In the genomic region with DNA sequence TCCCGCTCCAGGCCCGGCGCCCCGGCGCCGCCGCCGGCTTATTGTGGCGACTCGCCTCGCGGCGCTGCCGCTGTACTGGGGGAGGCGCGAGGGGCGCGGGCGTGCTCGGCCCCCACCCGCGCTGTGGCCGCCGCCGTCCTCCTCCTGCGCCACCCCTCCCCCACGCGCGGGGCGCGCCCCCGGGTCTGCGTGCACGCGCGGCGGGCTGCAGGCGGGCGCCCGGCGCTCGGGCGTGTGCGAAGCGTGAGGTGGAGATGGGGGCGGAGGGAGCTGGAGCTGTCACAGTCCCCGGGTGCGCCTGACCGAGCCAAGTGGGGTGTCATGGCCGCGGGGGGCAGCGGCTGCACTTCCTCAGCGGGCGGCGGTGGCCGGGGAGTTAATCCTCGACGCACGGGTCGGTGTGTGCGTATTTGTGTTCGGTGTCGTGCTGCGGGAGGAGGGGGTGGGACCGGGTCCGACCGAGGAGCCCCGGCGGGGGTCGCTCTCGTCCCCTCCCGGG, we compare ENCODE assay signal across 8 cellular contexts. TPM values are rescaled to one million over a fixed set of nuclear protein-coding genes. Genes with fewer than 3 reads are reported as not detected.
DNase-seq lines count a peak whose midpoint lies in the region; ATAC-seq and TF ChIP-seq lines count a peak whose summit lies in the region.

No MANE protein-coding gene starts in this region.

- H4K20me1 ChIP-seq in GM23248 (ENCODE audit: insufficient read depth), result peaks cover 12% of the 10 kb centered on the region; the same call in 1 of the 2 replicates

- H3K4me2 ChIP-seq in GM23248 (ENCODE audit: unreplicated experiment), result peak overlapping the region; percentile 90

- TF ChIP-seq CTCF in adrenal gland (IDR thresholded peaks at IDR 0.05) (no peak), prostate gland (IDR thresholded peaks at IDR 0.05) (no peak), upper lobe of right lung (IDR thresholded peaks at IDR 0.05) (no peak)

- no peaks in the 10 kb centered on the region for H3K9me3 ChIP-seq in GM23248 (ENCODE audit: low read depth)
- no peaks in the 10 kb centered on the region for H3K9me3 ChIP-seq in adrenal gland (replicated peaks in 1 of 3)
- H3K9me3 ChIP-seq in prostate gland, result no peaks in the 10 kb centered on the region
- no peaks in the 10 kb centered on the region for H3K9me3 ChIP-seq in upper lobe of right lung

- ATAC-seq in left ventricle myocardium superior, result peak; percentile 78
- ATAC-seq in upper lobe of right lung, result peak; percentile 88

- H3K4me1 ChIP-seq in GM23248 (ENCODE audit: insufficient read depth), result peaks cover 35% of the 10 kb centered on the region
- peaks cover 29 to 36% of the 10 kb centered on the region in 2 donors for H3K4me1 ChIP-seq in adrenal gland (replicated peaks in 1 of 2)
- no peaks in the 10 kb centered on the region for H3K4me1 ChIP-seq in prostate gland (replicated peaks)
- peaks cover 44% of the 10 kb centered on the region for H3K4me1 ChIP-seq in upper lobe of right lung

- peak overlapping the region; percentile 81 for H3K27ac ChIP-seq in GM23248
- H3K27ac ChIP-seq in adrenal gland, result peak overlapping the region; percentile 35 to 97 (median 92)
- peak overlapping the region; percentile 95 to 96 for H3K27ac ChIP-seq in prostate gland
- H3K27ac ChIP-seq in upper lobe of right lung, result peak overlapping the region; percentile 84

- H3K79me2 ChIP-seq in GM23248 (ENCODE audit: insufficient read depth), result peaks cover 50% of the 10 kb centered on the region

- peak overlapping the region; percentile 87 for H3K9ac ChIP-seq in GM23248

- H3K4me3 ChIP-seq in GM23248 (peak overlapping the region; percentile 89), adrenal gland (peak overlapping the region; percentile 55 to 98 (median 82)), prostate gland (peak overlapping the region; percentile 85 to 97), upper lobe of right lung (peak overlapping the region; percentile 85)

- peak overlapping the region; percentile 72 for H2AFZ ChIP-seq in GM23248

- H3K27me3 ChIP-seq in GM23248 (replicated peaks; ENCODE audit: insufficient read depth) (no peaks in the 10 kb centered on the region), adrenal gland (no peaks in the 10 kb centered on the region), prostate gland (replicated peaks; ENCODE audit: insufficient read depth) (no peaks in the 10 kb centered on the region), upper lobe of right lung (no peaks in the 10 kb centered on the region)

- H3F3A ChIP-seq in GM23248 (ENCODE audit: insufficient read depth), result peaks cover 25% of the 10 kb centered on the region

- 0 to 1% methylated on average over 21 to 46 of the region's 72 CpGs for WGBS in GM23248 (ENCODE audit: low coverage in 1 of 2, low lambda C conversion rate in 2 of 2, missing lambda C conversion rate in 2 of 2), 2 experiments
- 0 to 1% (median 0%) methylated on average over 15 to 72 of the region's 72 CpGs; no CpG with 5 or more reads in 1 of the 4 donors for WGBS in adrenal gland, 4 donors
- WGBS in prostate gland, result 0% methylated on average over 31 of the region's 72 CpGs

- H3K36me3 ChIP-seq in GM23248 (ENCODE audit: low read depth), result no peaks in the 10 kb centered on the region
- no peaks in the 10 kb centered on the region for H3K36me3 ChIP-seq in adrenal gland (replicated peaks in 1 of 2)
- H3K36me3 ChIP-seq in prostate gland, result no peaks in the 10 kb centered on the region
- no peaks in the 10 kb centered on the region for H3K36me3 ChIP-seq in upper lobe of right lung

- intact Hi-C loops in adrenal gland (cut with DNase I), result loop anchor here in 1 of 2 donors (10.0 kb wide), 1 partner anchor 82 kb away; no protein-coding TSS in a partner anchor
- intact Hi-C loops in left ventricle myocardium superior (cut with micrococcal nuclease), result no loop called here
- intact Hi-C loops in prostate gland (cut with DNase I), result loop anchor here (2.0 to 5.0 kb wide), 2 partner anchors 192 to 435 kb away; no protein-coding TSS in a partner anchor
- intact Hi-C loops in upper lobe of right lung (cut with DNase I), result no loop called here

- in situ Hi-C loops in GM23248 (cut with MboI), result no loop called here

- TF ChIP-seq POLR2A in adrenal gland (IDR thresholded peaks at IDR 0.05) (peak; percentile 26 to 61), prostate gland (IDR thresholded peaks at IDR 0.05) (peak; percentile 61)

- peak; percentile 91 for DNase-seq in GM03348 (ENCODE audit: low spot score)
- DNase-seq in GM23248, result peak; percentile 92
- peak; percentile 81 to 84 for DNase-seq in Kasumi-1 (lab: John Stamatoyannopoulos, UW)
- peak; percentile 80 for DNase-seq in T follicular helper cell (ENCODE audit: low read depth)
- DNase-seq in adrenal gland, result peak; percentile 77 to 88 (median 85)
- DNase-seq in left ventricle myocardium superior, result peak; percentile 93
- DNase-seq in prostate gland (ENCODE audit: low spot score), result peak; percentile 78
- DNase-seq in upper lobe of right lung, result peak; percentile 94

- no peaks in the 10 kb centered on the region for H3K9me2 ChIP-seq in GM23248 (ENCODE audit: insufficient read depth)

RNA-seq across cellular contexts. Expression of gene LCOR, which starts 0.7 kb away (rescaled TPM):
- total RNA-seq in GM23248 (2014; rRNA removed; shearing (Covaris generic)), result 9.1 and 12.9 TPM in 2 replicates
- polyA plus RNA-seq in GM23248 (2016; fragmentation: Nextera tagmentation; extraction: Ambion mirVana), result 9.4 and 14.8 TPM in 2 replicates
- total RNA-seq in adrenal gland, result 10 to 100 TPM in 7 of 8 donors, 1 to 10 TPM in 1; 9.2 to 27.1 (median 20.5) TPM
- 1 to 10 TPM; 1.5 to 7.2 (median 5.2) TPM for polyA plus RNA-seq in adrenal gland
- total RNA-seq in left ventricle myocardium superior, result 19.8 TPM
- 10 to 100 TPM; 32.8 to 40.0 TPM for total RNA-seq in prostate gland
- total RNA-seq in upper lobe of right lung, result 39.5 TPM

Comparison
In these comparisons a context has a peak if more than half of its experiments do, and no peak if none do; other contexts are left out.
1. Peak in every context shown above with its lines: DNase-seq, ATAC-seq, H3K4me3 ChIP-seq and H3K27ac ChIP-seq.